Comparison of ENCODE assay signal across 8 cellular contexts in the genomic region with DNA sequence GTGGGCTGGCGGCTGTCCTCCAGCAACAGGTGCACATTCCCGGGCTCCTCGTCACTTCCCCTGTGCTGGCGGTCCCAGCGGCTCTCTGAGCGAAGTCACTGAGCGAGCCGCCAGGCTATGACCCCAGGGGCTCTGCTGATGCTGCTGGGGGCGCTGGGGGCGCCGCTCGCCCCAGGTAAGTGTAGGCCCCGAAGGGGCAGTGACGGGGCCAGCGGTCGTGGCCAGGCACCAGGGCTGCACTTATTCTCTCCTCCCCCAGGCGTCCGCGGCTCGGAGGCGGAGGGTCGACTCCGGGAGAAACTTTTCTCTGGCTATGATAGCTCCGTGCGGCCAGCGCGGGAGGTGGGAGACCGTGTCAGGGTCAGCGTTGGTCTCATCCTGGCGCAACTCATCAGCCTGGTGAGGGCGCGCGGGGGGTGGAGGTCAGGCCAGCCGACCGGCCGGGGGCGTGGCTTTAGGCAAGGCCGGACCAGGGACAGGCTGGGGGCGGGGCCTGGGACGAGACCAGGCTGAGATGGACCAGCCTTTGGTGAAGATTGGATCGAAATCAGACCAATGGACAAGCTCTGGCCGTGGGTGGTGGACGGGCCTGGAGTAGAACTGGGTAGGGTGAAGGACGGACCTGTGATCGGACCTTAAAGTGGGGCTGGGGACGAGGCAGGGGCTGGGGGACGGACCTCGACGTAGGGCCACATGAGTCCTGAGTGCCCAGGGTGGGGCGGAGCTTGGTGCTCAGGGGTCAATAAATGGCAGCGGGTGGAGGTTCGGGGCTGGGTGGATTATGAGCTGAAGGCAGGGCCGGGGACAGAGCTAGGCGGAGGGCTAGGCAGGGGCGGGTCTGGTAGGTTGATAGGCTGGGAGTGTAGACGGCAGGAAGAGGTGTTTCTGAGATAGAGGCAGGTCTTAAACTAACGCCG. TPM values are rescaled to one million over a fixed set of nuclear protein-coding genes. Genes with fewer than 3 reads are reported as not detected.
DNase-seq lines count a peak whose midpoint lies in the region; ATAC-seq and TF ChIP-seq lines count a peak whose summit lies in the region.

A gene with protein sequence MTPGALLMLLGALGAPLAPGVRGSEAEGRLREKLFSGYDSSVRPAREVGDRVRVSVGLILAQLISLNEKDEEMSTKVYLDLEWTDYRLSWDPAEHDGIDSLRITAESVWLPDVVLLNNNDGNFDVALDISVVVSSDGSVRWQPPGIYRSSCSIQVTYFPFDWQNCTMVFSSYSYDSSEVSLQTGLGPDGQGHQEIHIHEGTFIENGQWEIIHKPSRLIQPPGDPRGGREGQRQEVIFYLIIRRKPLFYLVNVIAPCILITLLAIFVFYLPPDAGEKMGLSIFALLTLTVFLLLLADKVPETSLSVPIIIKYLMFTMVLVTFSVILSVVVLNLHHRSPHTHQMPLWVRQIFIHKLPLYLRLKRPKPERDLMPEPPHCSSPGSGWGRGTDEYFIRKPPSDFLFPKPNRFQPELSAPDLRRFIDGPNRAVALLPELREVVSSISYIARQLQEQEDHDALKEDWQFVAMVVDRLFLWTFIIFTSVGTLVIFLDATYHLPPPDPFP (plus strand): TSS at position 51 of the 917 bp plus-strand sequence. CDS start 67 bp downstream, at position 118.

- peak within 1 kb of the TSS; percentile 73 for H3K4me3 Mint-ChIP-seq in stimulated activated effector memory CD8-positive, alpha-beta T cell treated with anti-CD3 and anti-CD28 coated beads, Interleukin-12 subunit alpha, Interleukin-12 subunit beta, amount 100 ng/mL, for 72 hours

- no peak for DNase-seq in AG10803 (ENCODE audit: low read depth)
- DNase-seq in H7: peak; percentile 98
- DNase-seq in dermis blood vessel endothelial cell: peak; percentile 54
- DNase-seq in left colon: peak; percentile 87 to 92
- DNase-seq in stimulated activated effector memory CD8-positive, alpha-beta T cell treated with anti-CD3 and anti-CD28 coated beads, Interleukin-12 subunit alpha, Interleukin-12 subunit beta, amount 100 ng/mL, for 72 hours (ENCODE audit: low spot score in 2 of 2): peak in 1 of 2 donors; percentile 56
- DNase-seq in KBM-7: no peak
- no peak for DNase-seq in NCI-H526 (lab: John Stamatoyannopoulos, UW)

- ATAC-seq in left colon: peak; percentile 94
- peak; percentile 70 for ATAC-seq in stimulated activated effector memory CD8-positive, alpha-beta T cell treated with anti-CD3 and anti-CD28 coated beads, Interleukin-12 subunit alpha, Interleukin-12 subunit beta, amount 100 ng/mL, for 72 hours

- H3K4me1 Mint-ChIP-seq in stimulated activated effector memory CD8-positive, alpha-beta T cell treated with anti-CD3 and anti-CD28 coated beads, Interleukin-12 subunit alpha, Interleukin-12 subunit beta, amount 100 ng/mL, for 72 hours: peaks cover 22% of the 10 kb centered on the region

- intact Hi-C loops in T-helper 1 cell treated with Interleukin-12 subunit alpha and Interleukin-12 subunit beta and Interleukin-4 antibody, amounts not matched to agents 30 ng/mL and 1 ng/mL, for 36 hours (cut with micrococcal nuclease): loop anchor here (1.0 kb wide), 2 partner anchors 8 to 10 kb away; no protein-coding TSS in a partner anchor
- intact Hi-C loops in left colon (cut with DNase I, micrococcal nuclease): no loop called here

- peak within 1 kb of the TSS; percentile 37 for H3K4me3 ChIP-seq in AG10803 (ENCODE audit: low read length)
- H3K4me3 ChIP-seq in H7 (ENCODE audit: insufficient read depth, low read depth, low read length): peak within 1 kb of the TSS; percentile 65

- no peak for TF ChIP-seq CTCF in AG10803 (conservative IDR thresholded peaks at IDR 0.05; ENCODE audit: low read length)

- H3K9me3 Mint-ChIP-seq in stimulated activated effector memory CD8-positive, alpha-beta T cell treated with anti-CD3 and anti-CD28 coated beads, Interleukin-12 subunit alpha, Interleukin-12 subunit beta, amount 100 ng/mL, for 72 hours: no peaks in the 10 kb centered on the region

- peaks cover 31% of the 10 kb centered on the region for H3K27me3 ChIP-seq in H7 (ENCODE audit: control insufficient read depth, insufficient read depth, low read length)

- H3K36me3 Mint-ChIP-seq in stimulated activated effector memory CD8-positive, alpha-beta T cell treated with anti-CD3 and anti-CD28 coated beads, Interleukin-12 subunit alpha, Interleukin-12 subunit beta, amount 100 ng/mL, for 72 hours: peaks cover 3% of the 10 kb centered on the region

- no peaks in the 10 kb centered on the region for H3K36me3 ChIP-seq in H7 (replicated peaks; ENCODE audit: control insufficient read depth, insufficient read depth, low read length)

- in situ Hi-C loops in KBM-7 (cut with MboI; ENCODE audit: low pct_unique_long_range_greater_than_20kb, low sequenced_read_pairs): no loop called here

- no peak within 1 kb of the TSS for H3K27ac Mint-ChIP-seq in stimulated activated effector memory CD8-positive, alpha-beta T cell treated with anti-CD3 and anti-CD28 coated beads, Interleukin-12 subunit alpha, Interleukin-12 subunit beta, amount 100 ng/mL, for 72 hours

RNA-seq across cellular contexts. Expression of the gene that starts here (rescaled TPM):
- 6.6 and 6.8 TPM in 2 replicates for total RNA-seq in H7 (2014; rRNA removed; shearing (Covaris generic))
- total RNA-seq in T-helper 1 cell treated with Interleukin-12 subunit alpha and Interleukin-12 subunit beta and Interleukin-4 antibody, amounts not matched to agents 30 ng/mL and 1 ng/mL, for 36 hours: 12.5 and 15.4 TPM in 2 replicates
- 4.6 and 5.8 TPM in 2 replicates for total RNA-seq in dermis blood vessel endothelial cell
- total RNA-seq in left colon: 10 to 100 TPM in 1 of 2 donors, 1 to 10 TPM in 1; 9.6 to 10.7 TPM

Comparison
In these comparisons a context has a peak if more than half of its experiments do, and no peak if none do; other contexts are left out.
1. DNase-seq: peak in H7 (single experiment), dermis blood vessel endothelial cell (single experiment) and left colon (2 of 2); none in AG10803 (single experiment), KBM-7 (single experiment) and NCI-H526 (0 of 2).